Comparison of ENCODE assay signal across 1 cellular context in genomic region chr9:123302348-123303214, GRCh38.
TF ChIP-seq lines count a peak whose summit lies in the region.

No MANE protein-coding gene starts in this region.

TF ChIP-seq in K562, 482 proteins besides CTCF, POLR2A, EP300 and RAD21 (continued from another document and continues in another):
- peak in 1 of 2 experiments; percentile 35; a peak in 1 of 4 replicates for TF ChIP-seq ZNF639 (CRISPR knock-in tag; conservative IDR thresholded peaks at IDR 0.05 in 1 of 2, IDR thresholded peaks at IDR 0.05 in 1 of 2)
- TF ChIP-seq ZNF184 (CRISPR knock-in tag; IDR thresholded peaks at IDR 0.05) = no peak
- no peak for TF ChIP-seq FOS (IDR thresholded peaks at IDR 0.05; ENCODE audit: extremely low read depth, insufficient read length)
- no peak for TF ChIP-seq ZNF609 (CRISPR knock-in tag; IDR thresholded peaks at IDR 0.05; ENCODE audit: borderline replicate concordance)
- no peak for TF ChIP-seq PHF21A (IDR thresholded peaks at IDR 0.05; ENCODE audit: borderline replicate concordance, low read depth)
- no peak for TF ChIP-seq COPS2 (conservative IDR thresholded peaks at IDR 0.05)
- TF ChIP-seq ETV6 (IDR thresholded peaks at IDR 0.05; ENCODE audit: borderline replicate concordance in 1 of 2, low read depth in 2 of 2, low read length in 1 of 2) = no peak; a peak in 1 of 4 replicates
- no peak for TF ChIP-seq ETV6 (CRISPR knock-in tag; IDR thresholded peaks at IDR 0.05; ENCODE audit: borderline replicate concordance)
- no peak for TF ChIP-seq THAP12 (CRISPR knock-in tag; IDR thresholded peaks at IDR 0.05)
- TF ChIP-seq GABPB1 (CRISPR knock-in tag; IDR thresholded peaks at IDR 0.05) = peak; percentile 5; the same call in 1 of the 2 replicates
- 0 out of 2 replicates have a peak, but pooled peaks have one; percentile 29 for TF ChIP-seq BACH1 (tag; IDR thresholded peaks at IDR 0.05)
- TF ChIP-seq SP1 (CRISPR knock-in tag; IDR thresholded peaks at IDR 0.05) = no peak
- no peak for TF ChIP-seq KDM5B (IDR thresholded peaks at IDR 0.05; ENCODE audit: insufficient replicate concordance, low read depth, low read length)
- no peak for TF ChIP-seq HCFC1 (IDR thresholded peaks at IDR 0.05; ENCODE audit: low read depth, low read length)
- no peak for TF ChIP-seq MIER1 (IDR thresholded peaks at IDR 0.05; ENCODE audit: low read depth)
- no peak for TF ChIP-seq PRDM10 (IDR thresholded peaks at IDR 0.05; ENCODE audit: partially characterized antibody)
- no peak for TF ChIP-seq GTF2E2 (tag; IDR thresholded peaks at IDR 0.05)
- TF ChIP-seq ZNF318 (IDR thresholded peaks at IDR 0.05; ENCODE audit: borderline replicate concordance in 1 of 2, low read depth in 1 of 2) = 0 out of 4 replicates have a peak, but pooled peaks of 1 of the 2 experiments have one; percentile 34
- TF ChIP-seq KDM1A (IDR thresholded peaks at IDR 0.05) = no peak
- peak in 1 of 2 experiments; percentile 83; a peak in 2 of 4 replicates for TF ChIP-seq HDAC1 (IDR thresholded peaks at IDR 0.05)
- no peak for TF ChIP-seq NR3C1 (CRISPR knock-in tag; IDR thresholded peaks at IDR 0.05)
- no peak for TF ChIP-seq GABPB2 (CRISPR knock-in tag; conservative IDR thresholded peaks at IDR 0.05)
- TF ChIP-seq MTA2 (IDR thresholded peaks at IDR 0.05; ENCODE audit: low read depth) = peak; percentile 62
- no peak for TF ChIP-seq STAT5B (CRISPR knock-in tag; IDR thresholded peaks at IDR 0.05)
- TF ChIP-seq TRIM24 (IDR thresholded peaks at IDR 0.05) = peak in 1 of 2 experiments; percentile 16; a peak in 1 of 4 replicates
- TF ChIP-seq STAG1 (CRISPR knock-in tag; IDR thresholded peaks at IDR 0.05; ENCODE audit: borderline replicate concordance) = no peak
- no peak for TF ChIP-seq SAFB (IDR thresholded peaks at IDR 0.05; ENCODE audit: borderline replicate concordance, low read depth, low read length)
- no peak for TF ChIP-seq HLTF (IDR thresholded peaks at IDR 0.05)
- TF ChIP-seq TFAP4 (CRISPR knock-in tag; IDR thresholded peaks at IDR 0.05; ENCODE audit: borderline replicate concordance) = 0 out of 2 replicates have a peak, but pooled peaks have one; percentile 69
- TF ChIP-seq ZBTB49 (CRISPR knock-in tag; IDR thresholded peaks at IDR 0.05; ENCODE audit: borderline replicate concordance) = no peak
